Comparison of ENCODE assay signal across 8 cellular contexts in the genomic region with DNA sequence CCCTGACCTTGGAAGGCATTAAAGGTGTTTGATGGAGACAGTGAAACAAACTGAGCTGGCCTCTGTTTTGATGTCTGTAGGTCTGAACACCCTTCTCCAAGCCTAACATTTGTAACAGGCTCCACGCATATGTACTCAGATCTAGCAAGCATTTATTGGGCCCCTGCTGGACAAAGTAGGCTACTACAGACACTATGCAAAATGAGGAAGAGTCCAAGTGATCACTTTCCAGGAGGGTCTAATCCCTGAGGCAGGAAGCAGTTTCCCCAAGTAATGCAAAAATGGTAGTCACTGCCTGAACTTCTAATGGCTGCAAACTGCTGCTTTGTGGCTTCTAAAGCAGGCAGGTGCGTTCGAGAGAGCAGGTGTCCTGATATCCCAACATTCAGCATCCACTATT.
DNase-seq lines count a peak whose midpoint lies in the region; TF ChIP-seq lines count a peak whose summit lies in the region.

No MANE protein-coding gene starts in this region.

- H3K36me3 ChIP-seq in Peyer's patch (no peaks in the 10 kb centered on the region), smooth muscle cell (ENCODE audit: low read depth) (no peaks in the 10 kb centered on the region)

- no peaks in the 10 kb centered on the region for H3K4me1 ChIP-seq in Peyer's patch
- no peaks in the 10 kb centered on the region for H3K4me1 ChIP-seq in smooth muscle cell (ENCODE audit: low read depth)

- 51% methylated on average over 3 of the region's 3 CpGs for WGBS in smooth muscle cell (ENCODE audit: low lambda C conversion rate)

- no peaks in the 10 kb centered on the region for H3F3A ChIP-seq in smooth muscle cell (ENCODE audit: low read depth)

- H2AFZ ChIP-seq in smooth muscle cell (ENCODE audit: low read depth): no peak overlapping the region

- H3K27ac ChIP-seq in Peyer's patch (no peak overlapping the region), smooth muscle cell (ENCODE audit: low read depth) (peak overlapping the region; percentile 81)

- no peaks in the 10 kb centered on the region for H3K79me2 ChIP-seq in smooth muscle cell (ENCODE audit: low read depth)

- H3K27me3 ChIP-seq in Peyer's patch: no peaks in the 10 kb centered on the region
- no peaks in the 10 kb centered on the region for H3K27me3 ChIP-seq in smooth muscle cell (ENCODE audit: low read depth)

- TF ChIP-seq POLR2A in Peyer's patch (IDR thresholded peaks at IDR 0.05): no peak

- peak in 4 of 6 experiments; percentile 44 to 65 (median 58) for TF ChIP-seq CTCF in Peyer's patch (IDR thresholded peaks at IDR 0.05)
- TF ChIP-seq CTCF in fibroblast of the aortic adventitia (IDR thresholded peaks at IDR 0.05; ENCODE audit: insufficient read depth, low read length): peak; percentile 69
- peak; percentile 56 for TF ChIP-seq CTCF in smooth muscle cell (IDR thresholded peaks at IDR 0.05; ENCODE audit: borderline replicate concordance, insufficient read depth, poor library complexity, severe bottlenecking)

- H4K20me1 ChIP-seq in smooth muscle cell (ENCODE audit: low read depth): no peaks in the 10 kb centered on the region

- peak; percentile 9 for DNase-seq in activated CD4-positive, alpha-beta T cell treated with anti-CD3 and anti-CD28 coated beads for 48 hours
- DNase-seq in activated CD4-positive, alpha-beta T cell treated with anti-CD3 and anti-CD28 coated beads for 4 hours: no peak
- DNase-seq in HT1080 (ENCODE audit: low read depth): peak; percentile 37
- DNase-seq in Peyer's patch: peak in 1 of 3 donors; percentile 50
- DNase-seq in fibroblast of the aortic adventitia (ENCODE audit: low read depth): peak; percentile 19
- no peak for DNase-seq in smooth muscle cell (lab: John Stamatoyannopoulos, UW; ENCODE audit: unreplicated experiment)
- no peak for DNase-seq in putamen (ENCODE audit: low spot score)
- no peak for DNase-seq in T1000 (lab: John Stamatoyannopoulos, UW)

- no peak overlapping the region for H3K9ac ChIP-seq in smooth muscle cell (ENCODE audit: low read depth)

- no peak overlapping the region for H3K4me2 ChIP-seq in smooth muscle cell

- no peak overlapping the region for H3K4me3 ChIP-seq in Peyer's patch
- no peak overlapping the region for H3K4me3 ChIP-seq in fibroblast of the aortic adventitia (ENCODE audit: low read depth, low read length)
- no peak overlapping the region for H3K4me3 ChIP-seq in smooth muscle cell

- H3K9me3 ChIP-seq in Peyer's patch (no peaks in the 10 kb centered on the region), smooth muscle cell (replicated peaks; ENCODE audit: low read depth) (no peaks in the 10 kb centered on the region)

Comparison
In these comparisons a context has a peak if more than half of its experiments do, and no peak if none do; other contexts are left out.
1. DNase-seq: peak in activated CD4-positive, alpha-beta T cell treated with anti-CD3 and anti-CD28 coated beads for 48 hours (single experiment), HT1080 (single experiment) and fibroblast of the aortic adventitia (single experiment); none in activated CD4-positive, alpha-beta T cell treated with anti-CD3 and anti-CD28 coated beads for 4 hours (0 of 2), smooth muscle cell (single experiment), putamen (single experiment) and T1000 (single experiment).
2. Peak in every context shown above with its lines, with median percentiles within 50 percentile points of each other: CTCF ChIP-seq.